Comparison of ENCODE assay signal across 20 cellular contexts in the genomic region with DNA sequence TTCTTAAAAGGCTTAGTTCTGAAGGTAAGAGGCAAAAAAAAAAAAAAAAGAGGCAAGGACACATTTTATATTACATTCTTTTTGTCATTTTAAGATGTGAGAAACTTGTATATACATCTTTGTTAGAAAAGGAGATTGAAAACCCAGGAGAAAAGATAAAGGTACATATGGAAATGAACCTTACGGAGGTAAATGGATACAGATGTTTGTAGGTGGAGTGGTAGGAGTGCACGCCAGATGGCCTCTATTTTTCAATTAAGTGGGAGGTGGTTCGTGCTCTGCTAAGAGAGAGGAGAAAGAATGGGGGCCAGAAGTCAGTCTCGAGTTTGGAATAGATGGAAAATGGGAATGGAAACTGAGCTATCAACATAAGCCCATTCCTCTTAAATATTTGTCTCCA.
"Had no signal": no experiment of that assay in that cellular context is flagged by ENCODE, and none has a peak within 500 bp of the region (broad histone marks: within the 10 kb centered on the region; RNA-seq: fewer than 3 reads in every experiment).

No MANE protein-coding gene starts in this region.

- H3K36me3 ChIP-seq: neutrophil, pancreas, upper lobe of left lung had no signal

- H3K4me3 ChIP-seq: pancreas, psoas muscle, upper lobe of left lung had no signal

- H3K4me1 ChIP-seq: foreskin keratinocyte, pancreas, psoas muscle, upper lobe of left lung had no signal

- H3K27ac ChIP-seq: foreskin keratinocyte, neutrophil, pancreas, psoas muscle, upper lobe of left lung, VCaP had no signal

- DNase-seq: activated CD4-positive, alpha-beta T cell treated with anti-CD3 and anti-CD28 coated beads, Interleukin-2, amount 10 ng/mL, durations not matched to agents 7 days and 5 days; activated CD4-positive, CD25-positive, alpha-beta regulatory T cell treated with anti-CD3 and anti-CD28 coated beads, Interleukin-2, amount 50 U/mL, for 72 hours; activated CD8-positive, alpha-beta memory T cell treated with anti-CD3 and anti-CD28 coated beads, Interleukin-2, amount 10 ng/mL, durations not matched to agents 7 days and 5 days; activated CD8-positive, alpha-beta T cell treated with anti-CD3 and anti-CD28 coated beads for 36 hours; activated gamma-delta T cell treated with Interleukin-2 at 50 U/mL for 16 hours; activated T-cell treated with anti-CD3 and anti-CD28 coated beads for 4 hours; aorta; caudate nucleus; dermis blood vessel endothelial cell; effector memory CD4-positive, alpha-beta T cell; foreskin keratinocyte; immature natural killer cell; pancreas; psoas muscle; right cardiac atrium; stimulated activated CD4-positive, alpha-beta T cell treated with anti-CD3 and anti-CD28 coated beads, Interleukin-4, amount 100 ng/mL, for 24 hours; stimulated activated naive CD4-positive, alpha-beta T cell treated with Interleukin-2 at 50 U/mL for 16 hours; upper lobe of left lung had no signal

- H3K27me3 ChIP-seq: foreskin keratinocyte, neutrophil, pancreas, upper lobe of left lung had no signal

- H3K9me3 ChIP-seq: neutrophil, pancreas, psoas muscle, upper lobe of left lung had no signal

- FAIRE-seq: pancreas had no signal
